1 cellular context compared by ENCODE assay signal in genomic region chr12:48794870-48795269, GRCh38.
TF ChIP-seq lines count a peak whose summit lies in the region.

No MANE protein-coding gene starts in this region.

TF ChIP-seq in GM12878, 131 proteins besides CTCF, POLR2A, EP300 and RAD21:
- TF ChIP-seq, protein P1, sequence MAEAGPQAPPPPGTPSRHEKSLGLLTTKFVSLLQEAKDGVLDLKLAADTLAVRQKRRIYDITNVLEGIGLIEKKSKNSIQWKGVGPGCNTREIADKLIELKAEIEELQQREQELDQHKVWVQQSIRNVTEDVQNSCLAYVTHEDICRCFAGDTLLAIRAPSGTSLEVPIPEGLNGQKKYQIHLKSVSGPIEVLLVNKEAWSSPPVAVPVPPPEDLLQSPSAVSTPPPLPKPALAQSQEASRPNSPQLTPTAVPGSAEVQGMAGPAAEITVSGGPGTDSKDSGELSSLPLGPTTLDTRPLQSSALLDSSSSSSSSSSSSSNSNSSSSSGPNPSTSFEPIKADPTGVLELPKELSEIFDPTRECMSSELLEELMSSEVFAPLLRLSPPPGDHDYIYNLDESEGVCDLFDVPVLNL (IDR thresholded peaks at IDR 0.05; ENCODE audit: low read depth, low read length) = no peak
- TF ChIP-seq DPF2 (IDR thresholded peaks at IDR 0.05) (no peak), ZBTB33 (IDR thresholded peaks at IDR 0.05) (no peak), SKIL (IDR thresholded peaks at IDR 0.05; ENCODE audit: low read depth, poor library complexity, severe bottlenecking) (no peak), IKZF1 (conservative IDR thresholded peaks at IDR 0.05) (no peak), RUNX3 (IDR thresholded peaks at IDR 0.05; ENCODE audit: low read length) (no peak), ZBTB4 (CRISPR knock-in tag; IDR thresholded peaks at IDR 0.05) (no peak), RB1 (IDR thresholded peaks at IDR 0.05; ENCODE audit: borderline replicate concordance) (no peak), USF2 (IDR thresholded peaks at IDR 0.05; ENCODE audit: borderline replicate concordance, low read depth, low read length) (no peak)
- TF ChIP-seq, protein P2, sequence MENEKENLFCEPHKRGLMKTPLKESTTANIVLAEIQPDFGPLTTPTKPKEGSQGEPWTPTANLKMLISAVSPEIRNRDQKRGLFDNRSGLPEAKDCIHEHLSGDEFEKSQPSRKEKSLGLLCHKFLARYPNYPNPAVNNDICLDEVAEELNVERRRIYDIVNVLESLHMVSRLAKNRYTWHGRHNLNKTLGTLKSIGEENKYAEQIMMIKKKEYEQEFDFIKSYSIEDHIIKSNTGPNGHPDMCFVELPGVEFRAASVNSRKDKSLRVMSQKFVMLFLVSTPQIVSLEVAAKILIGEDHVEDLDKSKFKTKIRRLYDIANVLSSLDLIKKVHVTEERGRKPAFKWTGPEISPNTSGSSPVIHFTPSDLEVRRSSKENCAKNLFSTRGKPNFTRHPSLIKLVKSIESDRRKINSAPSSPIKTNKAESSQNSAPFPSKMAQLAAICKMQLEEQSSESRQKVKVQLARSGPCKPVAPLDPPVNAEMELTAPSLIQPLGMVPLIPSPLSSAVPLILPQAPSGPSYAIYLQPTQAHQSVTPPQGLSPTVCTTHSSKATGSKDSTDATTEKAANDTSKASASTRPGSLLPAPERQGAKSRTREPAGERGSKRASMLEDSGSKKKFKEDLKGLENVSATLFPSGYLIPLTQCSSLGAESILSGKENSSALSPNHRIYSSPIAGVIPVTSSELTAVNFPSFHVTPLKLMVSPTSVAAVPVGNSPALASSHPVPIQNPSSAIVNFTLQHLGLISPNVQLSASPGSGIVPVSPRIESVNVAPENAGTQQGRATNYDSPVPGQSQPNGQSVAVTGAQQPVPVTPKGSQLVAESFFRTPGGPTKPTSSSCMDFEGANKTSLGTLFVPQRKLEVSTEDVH (IDR thresholded peaks at IDR 0.05; ENCODE audit: low read depth, partially characterized antibody) = no peak
